In genomic region chr6:41318648-41319565, GRCh38 we compare ENCODE assay signal across 1 cellular context.
TF ChIP-seq lines count a peak whose summit lies in the region.

No MANE protein-coding gene starts in this region.

TF ChIP-seq in HepG2, 621 proteins besides CTCF, POLR2A, EP300 and RAD21 (continued from another document and continues in another):
- TF ChIP-seq CSRNP2 (CRISPR knock-in tag; conservative IDR thresholded peaks at IDR 0.05; ENCODE audit: low read depth), result no peak
- TF ChIP-seq ZNF780A (CRISPR knock-in tag; IDR thresholded peaks at IDR 0.05), result peak; percentile 44; the same call in 1 of the 2 replicates
- no peak for TF ChIP-seq ATM (IDR thresholded peaks at IDR 0.05; ENCODE audit: borderline replicate concordance)
- peak; percentile 62; the same call in 1 of the 2 replicates for TF ChIP-seq ZNF274 (CRISPR knock-in tag; IDR thresholded peaks at IDR 0.05)
- TF ChIP-seq, protein P1, sequence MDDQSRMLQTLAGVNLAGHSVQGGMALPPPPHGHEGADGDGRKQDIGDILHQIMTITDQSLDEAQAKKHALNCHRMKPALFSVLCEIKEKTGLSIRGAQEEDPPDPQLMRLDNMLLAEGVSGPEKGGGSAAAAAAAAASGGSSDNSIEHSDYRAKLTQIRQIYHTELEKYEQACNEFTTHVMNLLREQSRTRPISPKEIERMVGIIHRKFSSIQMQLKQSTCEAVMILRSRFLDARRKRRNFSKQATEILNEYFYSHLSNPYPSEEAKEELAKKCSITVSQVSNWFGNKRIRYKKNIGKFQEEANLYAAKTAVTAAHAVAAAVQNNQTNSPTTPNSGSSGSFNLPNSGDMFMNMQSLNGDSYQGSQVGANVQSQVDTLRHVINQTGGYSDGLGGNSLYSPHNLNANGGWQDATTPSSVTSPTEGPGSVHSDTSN (CRISPR knock-in tag; IDR thresholded peaks at IDR 0.05; ENCODE audit: borderline replicate concordance), result no peak
- peak; percentile 34; the same call in 1 of the 2 replicates for TF ChIP-seq ZNF772 (CRISPR knock-in tag; IDR thresholded peaks at IDR 0.05)
- 0 out of 2 replicates have a peak, but pooled peaks have one; percentile 26 for TF ChIP-seq ZNF34 (CRISPR knock-in tag; IDR thresholded peaks at IDR 0.05; ENCODE audit: borderline replicate concordance)
- no peak; the same call in 1 of the 2 replicates for TF ChIP-seq SPEN (CRISPR knock-in tag; IDR thresholded peaks at IDR 0.05; ENCODE audit: low read depth)
- peak; percentile 78; the same call in 1 of the 2 replicates for TF ChIP-seq PITX1 (CRISPR knock-in tag; IDR thresholded peaks at IDR 0.05)
- TF ChIP-seq ZFP91 (CRISPR knock-in tag; IDR thresholded peaks at IDR 0.05; ENCODE audit: borderline replicate concordance), result peak; percentile 57; the same call in 1 of the 2 replicates
- TF ChIP-seq RFX3 (CRISPR knock-in tag; IDR thresholded peaks at IDR 0.05), result no peak
- TF ChIP-seq SMAD3 (CRISPR knock-in tag; IDR thresholded peaks at IDR 0.05), result 0 out of 2 replicates have a peak, but pooled peaks have one; percentile 29
- TF ChIP-seq GABPB1 (CRISPR knock-in tag; IDR thresholded peaks at IDR 0.05), result peak; percentile 78
- TF ChIP-seq ISX (CRISPR knock-in tag; conservative IDR thresholded peaks at IDR 0.05), result no peak
- TF ChIP-seq CAMTA2 (CRISPR knock-in tag; IDR thresholded peaks at IDR 0.05; ENCODE audit: borderline replicate concordance), result no peak
- peak; percentile 79 for TF ChIP-seq DMAP1 (CRISPR knock-in tag; IDR thresholded peaks at IDR 0.05)
- no peak for TF ChIP-seq STAT6 (CRISPR knock-in tag; IDR thresholded peaks at IDR 0.05; ENCODE audit: borderline replicate concordance)
- peak in 1 of 2 experiments; percentile 81; a peak in 2 of 4 replicates for TF ChIP-seq KLF16 (CRISPR knock-in tag; IDR thresholded peaks at IDR 0.05)
- no peak for TF ChIP-seq ZNF10 (CRISPR knock-in tag; IDR thresholded peaks at IDR 0.05; ENCODE audit: borderline replicate concordance, low read depth)
- 0 out of 2 replicates have a peak, but pooled peaks have one; percentile 38 for TF ChIP-seq ZNF225 (CRISPR knock-in tag; IDR thresholded peaks at IDR 0.05)
- peak; percentile 97 for TF ChIP-seq ZNF768 (CRISPR knock-in tag; IDR thresholded peaks at IDR 0.05)
- TF ChIP-seq SMYD3 (CRISPR knock-in tag; IDR thresholded peaks at IDR 0.05), result no peak
- TF ChIP-seq, protein P2, sequence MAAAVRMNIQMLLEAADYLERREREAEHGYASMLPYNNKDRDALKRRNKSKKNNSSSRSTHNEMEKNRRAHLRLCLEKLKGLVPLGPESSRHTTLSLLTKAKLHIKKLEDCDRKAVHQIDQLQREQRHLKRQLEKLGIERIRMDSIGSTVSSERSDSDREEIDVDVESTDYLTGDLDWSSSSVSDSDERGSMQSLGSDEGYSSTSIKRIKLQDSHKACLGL (CRISPR knock-in tag; IDR thresholded peaks at IDR 0.05), result no peak
- TF ChIP-seq, protein P3, sequence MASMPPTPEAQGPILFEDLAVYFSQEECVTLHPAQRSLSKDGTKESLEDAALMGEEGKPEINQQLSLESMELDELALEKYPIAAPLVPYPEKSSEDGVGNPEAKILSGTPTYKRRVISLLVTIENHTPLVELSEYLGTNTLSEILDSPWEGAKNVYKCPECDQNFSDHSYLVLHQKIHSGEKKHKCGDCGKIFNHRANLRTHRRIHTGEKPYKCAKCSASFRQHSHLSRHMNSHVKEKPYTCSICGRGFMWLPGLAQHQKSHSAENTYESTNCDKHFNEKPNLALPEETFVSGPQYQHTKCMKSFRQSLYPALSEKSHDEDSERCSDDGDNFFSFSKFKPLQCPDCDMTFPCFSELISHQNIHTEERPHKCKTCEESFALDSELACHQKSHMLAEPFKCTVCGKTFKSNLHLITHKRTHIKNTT (CRISPR knock-in tag; IDR thresholded peaks at IDR 0.05), result no peak
- TF ChIP-seq ATF3 (CRISPR knock-in tag; IDR thresholded peaks at IDR 0.05), result peak; percentile 59
- no peak for TF ChIP-seq ZNF296 (CRISPR knock-in tag; conservative IDR thresholded peaks at IDR 0.05)
- TF ChIP-seq ADNP (CRISPR knock-in tag; IDR thresholded peaks at IDR 0.05), result 0 out of 2 replicates have a peak, but pooled peaks have one; percentile 31
- TF ChIP-seq PHF5A (CRISPR knock-in tag; IDR thresholded peaks at IDR 0.05; ENCODE audit: low read depth, unreplicated experiment), result no peak
- peak; percentile 36; the same call in 1 of the 2 replicates for TF ChIP-seq FOXK1 (CRISPR knock-in tag; IDR thresholded peaks at IDR 0.05; ENCODE audit: borderline replicate concordance, low read depth)
- TF ChIP-seq, protein P4, sequence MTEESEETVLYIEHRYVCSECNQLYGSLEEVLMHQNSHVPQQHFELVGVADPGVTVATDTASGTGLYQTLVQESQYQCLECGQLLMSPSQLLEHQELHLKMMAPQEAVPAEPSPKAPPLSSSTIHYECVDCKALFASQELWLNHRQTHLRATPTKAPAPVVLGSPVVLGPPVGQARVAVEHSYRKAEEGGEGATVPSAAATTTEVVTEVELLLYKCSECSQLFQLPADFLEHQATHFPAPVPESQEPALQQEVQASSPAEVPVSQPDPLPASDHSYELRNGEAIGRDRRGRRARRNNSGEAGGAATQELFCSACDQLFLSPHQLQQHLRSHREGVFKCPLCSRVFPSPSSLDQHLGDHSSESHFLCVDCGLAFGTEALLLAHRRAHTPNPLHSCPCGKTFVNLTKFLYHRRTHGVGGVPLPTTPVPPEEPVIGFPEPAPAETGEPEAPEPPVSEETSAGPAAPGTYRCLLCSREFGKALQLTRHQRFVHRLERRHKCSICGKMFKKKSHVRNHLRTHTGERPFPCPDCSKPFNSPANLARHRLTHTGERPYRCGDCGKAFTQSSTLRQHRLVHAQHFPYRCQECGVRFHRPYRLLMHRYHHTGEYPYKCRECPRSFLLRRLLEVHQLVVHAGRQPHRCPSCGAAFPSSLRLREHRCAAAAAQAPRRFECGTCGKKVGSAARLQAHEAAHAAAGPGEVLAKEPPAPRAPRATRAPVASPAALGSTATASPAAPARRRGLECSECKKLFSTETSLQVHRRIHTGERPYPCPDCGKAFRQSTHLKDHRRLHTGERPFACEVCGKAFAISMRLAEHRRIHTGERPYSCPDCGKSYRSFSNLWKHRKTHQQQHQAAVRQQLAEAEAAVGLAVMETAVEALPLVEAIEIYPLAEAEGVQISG (CRISPR knock-in tag; IDR thresholded peaks at IDR 0.05), result peak; percentile 61; the same call in 1 of the 2 replicates
- TF ChIP-seq, protein P5, sequence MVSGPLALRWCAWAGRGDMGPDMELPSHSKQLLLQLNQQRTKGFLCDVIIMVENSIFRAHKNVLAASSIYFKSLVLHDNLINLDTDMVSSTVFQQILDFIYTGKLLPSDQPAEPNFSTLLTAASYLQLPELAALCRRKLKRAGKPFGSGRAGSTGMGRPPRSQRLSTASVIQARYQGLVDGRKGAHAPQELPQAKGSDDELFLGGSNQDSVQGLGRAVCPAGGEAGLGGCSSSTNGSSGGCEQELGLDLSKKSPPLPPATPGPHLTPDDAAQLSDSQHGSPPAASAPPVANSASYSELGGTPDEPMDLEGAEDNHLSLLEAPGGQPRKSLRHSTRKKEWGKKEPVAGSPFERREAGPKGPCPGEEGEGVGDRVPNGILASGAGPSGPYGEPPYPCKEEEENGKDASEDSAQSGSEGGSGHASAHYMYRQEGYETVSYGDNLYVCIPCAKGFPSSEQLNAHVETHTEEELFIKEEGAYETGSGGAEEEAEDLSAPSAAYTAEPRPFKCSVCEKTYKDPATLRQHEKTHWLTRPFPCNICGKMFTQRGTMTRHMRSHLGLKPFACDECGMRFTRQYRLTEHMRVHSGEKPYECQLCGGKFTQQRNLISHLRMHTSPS (CRISPR knock-in tag; IDR thresholded peaks at IDR 0.05; ENCODE audit: low read depth), result no peak
- TF ChIP-seq MAF1 (CRISPR knock-in tag; IDR thresholded peaks at IDR 0.05; ENCODE audit: borderline replicate concordance), result no peak
- TF ChIP-seq HMG20A (CRISPR knock-in tag; IDR thresholded peaks at IDR 0.05; ENCODE audit: borderline replicate concordance), result no peak
- TF ChIP-seq ZNF326 (CRISPR knock-in tag; IDR thresholded peaks at IDR 0.05; ENCODE audit: borderline replicate concordance), result no peak
- 0 out of 2 replicates have a peak, but pooled peaks have one; percentile 45 for TF ChIP-seq GLI4 (CRISPR knock-in tag; IDR thresholded peaks at IDR 0.05; ENCODE audit: borderline replicate concordance)
- TF ChIP-seq GPN1 (CRISPR knock-in tag; IDR thresholded peaks at IDR 0.05; ENCODE audit: borderline replicate concordance), result no peak
- 0 out of 2 replicates have a peak, but pooled peaks have one; percentile 5 for TF ChIP-seq CREB1 (IDR thresholded peaks at IDR 0.05)
- no peak for TF ChIP-seq CREB1 (CRISPR knock-in tag; IDR thresholded peaks at IDR 0.05)
- 0 out of 2 replicates have a peak, but pooled peaks have one; percentile 29 for TF ChIP-seq ZNF430 (CRISPR knock-in tag; IDR thresholded peaks at IDR 0.05)
- TF ChIP-seq MXD3 (CRISPR knock-in tag; IDR thresholded peaks at IDR 0.05), result peak; percentile 64
- TF ChIP-seq HNRNPH1 (optimal IDR thresholded peaks at IDR 0.05; ENCODE audit: low read depth, low read length), result peak; percentile 41
- no peak for TF ChIP-seq ARHGAP35 (CRISPR knock-in tag; IDR thresholded peaks at IDR 0.05; ENCODE audit: borderline replicate concordance)
- TF ChIP-seq ZMAT3 (CRISPR knock-in tag; conservative IDR thresholded peaks at IDR 0.05), result peak; percentile 86; the same call in 1 of the 2 replicates
- TF ChIP-seq ZZZ3 (CRISPR knock-in tag; IDR thresholded peaks at IDR 0.05; ENCODE audit: borderline replicate concordance), result no peak; the same call in 1 of the 2 replicates
- TF ChIP-seq ZNF704 (CRISPR knock-in tag; IDR thresholded peaks at IDR 0.05; ENCODE audit: borderline replicate concordance), result no peak
- TF ChIP-seq ZNF660 (CRISPR knock-in tag; IDR thresholded peaks at IDR 0.05; ENCODE audit: borderline replicate concordance, low read depth), result no peak
- 0 out of 2 replicates have a peak, but pooled peaks have one; percentile 51 for TF ChIP-seq ZNF317 (CRISPR knock-in tag; IDR thresholded peaks at IDR 0.05)
- no peak for TF ChIP-seq ZNF549 (CRISPR knock-in tag; IDR thresholded peaks at IDR 0.05)
- no peak for TF ChIP-seq ZBTB42 (CRISPR knock-in tag; IDR thresholded peaks at IDR 0.05)
